ENCODE assay signal across 8 cellular contexts in the genomic region with DNA sequence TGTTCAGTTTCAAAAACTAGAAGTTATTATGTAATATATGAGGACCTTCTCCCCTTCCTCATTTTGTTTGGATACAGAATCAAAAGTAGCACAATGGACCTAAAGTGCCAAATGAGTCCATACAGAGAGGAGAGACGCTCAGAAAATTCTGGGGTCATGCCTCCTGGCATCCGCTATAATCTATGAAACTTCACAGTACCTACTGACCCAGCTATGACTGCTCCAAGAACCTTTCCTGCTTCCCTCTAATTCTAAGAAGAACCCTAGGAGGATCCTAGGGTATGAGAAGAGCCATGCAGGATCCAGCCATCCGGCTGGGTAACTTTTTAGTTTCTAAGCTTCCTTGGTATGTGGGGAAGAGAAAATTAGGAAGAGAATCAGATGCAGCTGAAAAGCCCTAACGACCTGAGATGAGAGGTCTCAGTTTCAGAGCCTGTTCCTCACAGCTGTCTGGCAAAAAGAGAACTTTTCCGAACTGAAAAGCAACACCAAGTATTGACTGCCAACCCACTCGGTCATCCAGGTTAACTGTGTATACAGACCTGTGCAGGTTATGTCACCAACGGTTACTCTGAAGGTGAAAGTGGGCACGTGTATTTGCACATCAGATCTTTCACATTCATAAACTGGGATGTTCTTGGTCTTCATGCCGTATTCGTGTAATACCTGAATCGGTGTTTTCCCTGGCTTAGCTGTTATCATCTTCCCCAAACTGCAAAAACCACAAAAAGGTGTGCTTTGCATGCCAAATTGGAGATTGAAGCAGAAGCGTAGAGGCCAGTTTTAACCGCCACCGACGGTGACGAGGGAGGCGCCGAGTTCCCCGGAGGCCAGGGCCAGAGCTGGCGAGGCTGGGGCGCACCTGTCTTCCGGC. TPM values are rescaled to one million over a fixed set of nuclear protein-coding genes. Genes with fewer than 3 reads are reported as not detected.
DNase-seq lines count a peak whose midpoint lies in the region; ATAC-seq and TF ChIP-seq lines count a peak whose summit lies in the region.

No MANE protein-coding gene starts in this region.

- H3K27me3 ChIP-seq in AG04450 (ENCODE audit: control insufficient read depth, insufficient read depth, low read length) = no peaks in the 10 kb centered on the region
- H3K27me3 ChIP-seq in endodermal cell (ENCODE audit: control insufficient read depth, insufficient read depth, low read length, poor library complexity, severe bottlenecking) = no peaks in the 10 kb centered on the region
- H3K27me3 ChIP-seq in neural cell (ENCODE audit: insufficient read depth, low read depth, low read length) = no peaks in the 10 kb centered on the region

- H3K4me3 ChIP-seq in AG04450 (ENCODE audit: low read depth, low read length) = peak overlapping the region; percentile 86
- peak overlapping the region; percentile 92 for H3K4me3 ChIP-seq in endodermal cell (ENCODE audit: low read length)
- peak overlapping the region; percentile 78 for H3K4me3 ChIP-seq in neural cell (ENCODE audit: low read length)

- H3K27ac Mint-ChIP-seq in endodermal cell = peak overlapping the region; percentile 92

- peak; percentile 49 for ATAC-seq in GM18505 (IDR thresholded peaks at IDR 0.05; ENCODE audit: unreplicated experiment)
- ATAC-seq in HG02884 (IDR thresholded peaks at IDR 0.05; ENCODE audit: unreplicated experiment) = peak; percentile 41

- H3K4me2 ChIP-seq in neural cell (ENCODE audit: low read length) = peak overlapping the region; percentile 99

- no peaks in the 10 kb centered on the region for H3F3A ChIP-seq in neural cell (ENCODE audit: insufficient read depth, low read length, poor library complexity, severe bottlenecking)

- CTCF ChIA-PET in AG04450 (lab: Charles Lee) = interaction anchor here (1.5 to 4.7 kb wide), 4 partner anchors 31 to 338 kb away, joined by 5 to 20 read pairs (median 6); a partner anchor contains a TSS

- H3K27me3 Mint-ChIP-seq in endodermal cell (ENCODE audit: insufficient read depth) = no peaks in the 10 kb centered on the region

- H3K36me3 ChIP-seq in endodermal cell (ENCODE audit: control insufficient read depth, insufficient read depth, low read length) (peaks cover 35% of the 10 kb centered on the region), neural cell (ENCODE audit: insufficient read depth, low read length) (peaks cover 3% of the 10 kb centered on the region)

- H3K79me2 ChIP-seq in neural cell (replicated peaks; ENCODE audit: insufficient read depth, low read length) = peaks cover 28% of the 10 kb centered on the region

- 12 to 21% methylated on average over 21 to 22 of the region's 22 CpGs for WGBS in endodermal cell (ENCODE audit: insufficient coverage in 1 of 2, insufficient read length in 1 of 2), 2 experiments

- POLR2A ChIA-PET in AG04450 (lab: Yijun Ruan, JAX) = interaction anchor here (0.6 kb wide), 1 partner anchor 15 kb away, joined by 9 read pairs; no protein-coding TSS in a partner anchor

- TF ChIP-seq EP300 in neural cell (conservative IDR thresholded peaks at IDR 0.05; ENCODE audit: poor library complexity, severe bottlenecking) = no peak

- H2AFZ ChIP-seq in neural cell (ENCODE audit: low read depth, low read length) = peak overlapping the region; percentile 16

- in situ Hi-C loops in G401 (cut with HindIII; ENCODE audit: low sequenced_read_pairs) = no loop called here

- H3K9ac ChIP-seq in endodermal cell (ENCODE audit: extremely low read depth, low read length, poor library complexity, severe bottlenecking) (peak overlapping the region; percentile 97), neural cell (ENCODE audit: low read length) (peak overlapping the region; percentile 95)

- peaks cover 19% of the 10 kb centered on the region for H3K4me1 Mint-ChIP-seq in endodermal cell

- no peaks in the 10 kb centered on the region for H3K9me3 Mint-ChIP-seq in endodermal cell

- no peaks in the 10 kb centered on the region for H4K20me1 ChIP-seq in neural cell (ENCODE audit: insufficient read depth)

- H3K4me1 ChIP-seq in endodermal cell (ENCODE audit: control insufficient read depth, insufficient read depth, low read length) = no peaks in the 10 kb centered on the region

- H3K27ac ChIP-seq in AG04450 (ENCODE audit: low read depth, low read length) (no peak overlapping the region), endodermal cell (ENCODE audit: low read depth, low read length) (peak overlapping the region; percentile 99), neural cell (ENCODE audit: low read length) (peak overlapping the region; percentile 92)

- TF ChIP-seq RAD21 in neural cell (conservative IDR thresholded peaks at IDR 0.05) = no peak

- H3K9me3 ChIP-seq in AG04450 (ENCODE audit: control insufficient read depth, insufficient read depth, low read length) (no peaks in the 10 kb centered on the region; the same call in 1 of the 2 replicates), endodermal cell (ENCODE audit: control insufficient read depth, low read length) (no peaks in the 10 kb centered on the region), neural cell (ENCODE audit: low read length) (no peaks in the 10 kb centered on the region)

- peaks cover 37% of the 10 kb centered on the region for H3K36me3 Mint-ChIP-seq in endodermal cell (ENCODE audit: low read depth)

- TF ChIP-seq POLR2A in GM18505 (IDR thresholded peaks at IDR 0.05; ENCODE audit: borderline replicate concordance, extremely low read depth, insufficient read depth, insufficient read length) = no peak

- TF ChIP-seq CTCF in AG04450 (IDR thresholded peaks at IDR 0.05; ENCODE audit: low read depth, low read length) (no peak), endodermal cell (conservative IDR thresholded peaks at IDR 0.05) (no peak), neural cell (IDR thresholded peaks at IDR 0.05; ENCODE audit: poor library complexity, severe bottlenecking) (no peak)

- peak overlapping the region; percentile 79 for H3K4me3 Mint-ChIP-seq in endodermal cell

- no peaks in the 10 kb centered on the region for H3K9me2 ChIP-seq in neural cell (ENCODE audit: insufficient read depth, low read length)

- no peak for DNase-seq in AG04450 (ENCODE audit: low read depth, low spot score)
- peak; percentile 44 for DNase-seq in OCI-M1 (lab: John Stamatoyannopoulos, UW)
- DNase-seq in endodermal cell = no peak
- no peak for DNase-seq in G401 (ENCODE audit: low spot score)
- DNase-seq in NCI-H1092 treated with DMSO at 0.1 percent for 48 hours (lab: John Stamatoyannopoulos, UW) = no peak

TF ChIP-seq in neural cell, 6 proteins besides CTCF, POLR2A, EP300 and RAD21 (continues in another document):
- TF ChIP-seq MXI1 (conservative IDR thresholded peaks at IDR 0.05; ENCODE audit: poor library complexity, severe bottlenecking) = no peak
- no peak for TF ChIP-seq SMC3 (conservative IDR thresholded peaks at IDR 0.05; ENCODE audit: poor library complexity)
- TF ChIP-seq EZH2 (IDR thresholded peaks at IDR 0.05; ENCODE audit: borderline replicate concordance, insufficient read depth, low read length, poor library complexity, severe bottlenecking) = no peak

RNA-seq across cellular contexts. Expression of a gene that starts 1.0 kb away (rescaled TPM):
- polyA plus RNA-seq in AG04450 (2011; rRNA removed) (47.5 and 58.6 TPM in 2 replicates), neural cell (77.7 and 91.8 TPM in 2 replicates)
- polyA minus RNA-seq in AG04450 (2011; rRNA and poly(A)+ RNA removed) = 30.2 and 43.4 TPM in 2 replicates
- 10 to 100 TPM; 66.4 to 74.4 TPM for total RNA-seq in endodermal cell
- 85.6 TPM for polyA plus RNA-seq in endodermal cell (2013, experiment 1 of 2)
- 75.3 TPM for polyA plus RNA-seq in endodermal cell (2013, experiment 2 of 2)
- polyA minus RNA-seq in neural cell = 60.9 and 67.8 TPM in 2 replicates
- 72.1 and 77.8 TPM in 2 replicates for total RNA-seq in G401 (2014; rRNA removed; shearing (Covaris generic))

RNA-seq across cellular contexts. Expression of a gene that starts 1.2 kb away (rescaled TPM):
- 2.1 and 3.4 TPM in 2 replicates for polyA plus RNA-seq in AG04450 (2011; rRNA removed)
- 1.6 and 1.7 TPM in 2 replicates for polyA minus RNA-seq in AG04450 (2011; rRNA and poly(A)+ RNA removed)
- 1 to 10 TPM; 5.5 to 6.3 TPM for total RNA-seq in endodermal cell
- polyA plus RNA-seq in endodermal cell (2013, experiment 1 of 2) = 2.1 TPM
- 3.6 TPM for polyA plus RNA-seq in endodermal cell (2013, experiment 2 of 2)
- 3.6 and 5.5 TPM in 2 replicates for polyA plus RNA-seq in neural cell
- polyA minus RNA-seq in neural cell = 2.3 and 2.4 TPM in 2 replicates
- 0.98 and 3.4 TPM in 2 replicates for total RNA-seq in G401 (2014; rRNA removed; shearing (Covaris generic))

RNA-seq across cellular contexts. Expression of a gene that starts 28.5 kb away (rescaled TPM):
- polyA plus RNA-seq in AG04450 (2011; rRNA removed) (130 and 162 TPM in 2 replicates), neural cell (32.6 and 46.1 TPM in 2 replicates)
- polyA minus RNA-seq in AG04450 (2011; rRNA and poly(A)+ RNA removed) = 18.5 and 29.1 TPM in 2 replicates
- 1 to 10 TPM; 4.1 to 6.3 TPM for total RNA-seq in endodermal cell
- polyA plus RNA-seq in endodermal cell (2013, experiment 1 of 2) = 25.4 TPM
- 22.7 TPM for polyA plus RNA-seq in endodermal cell (2013, experiment 2 of 2)
- polyA minus RNA-seq in neural cell = 22.9 and 29.1 TPM in 2 replicates
- 11.0 and 13.5 TPM in 2 replicates for total RNA-seq in G401 (2014; rRNA removed; shearing (Covaris generic))

RNA-seq across cellular contexts. Expression of a gene that starts 30.3 kb away (rescaled TPM):
- polyA plus RNA-seq in AG04450 (2011; rRNA removed) = 17.7 and 28.2 TPM in 2 replicates
- polyA minus RNA-seq in AG04450 (2011; rRNA and poly(A)+ RNA removed) = 7.6 and 10.9 TPM in 2 replicates
- 10 to 100 TPM; 21.2 to 22.8 TPM for total RNA-seq in endodermal cell
- polyA plus RNA-seq in endodermal cell (2013, experiment 1 of 2) = 13.6 TPM
- polyA plus RNA-seq in endodermal cell (2013, experiment 2 of 2) = 16.9 TPM
- 14.3 and 16.8 TPM in 2 replicates for polyA plus RNA-seq in neural cell
- polyA minus RNA-seq in neural cell = 26.3 and 30.3 TPM in 2 replicates
- total RNA-seq in G401 (2014; rRNA removed; shearing (Covaris generic)) = 7.5 and 23.0 TPM in 2 replicates
